19 cellular contexts compared by ENCODE assay signal in the genomic region with DNA sequence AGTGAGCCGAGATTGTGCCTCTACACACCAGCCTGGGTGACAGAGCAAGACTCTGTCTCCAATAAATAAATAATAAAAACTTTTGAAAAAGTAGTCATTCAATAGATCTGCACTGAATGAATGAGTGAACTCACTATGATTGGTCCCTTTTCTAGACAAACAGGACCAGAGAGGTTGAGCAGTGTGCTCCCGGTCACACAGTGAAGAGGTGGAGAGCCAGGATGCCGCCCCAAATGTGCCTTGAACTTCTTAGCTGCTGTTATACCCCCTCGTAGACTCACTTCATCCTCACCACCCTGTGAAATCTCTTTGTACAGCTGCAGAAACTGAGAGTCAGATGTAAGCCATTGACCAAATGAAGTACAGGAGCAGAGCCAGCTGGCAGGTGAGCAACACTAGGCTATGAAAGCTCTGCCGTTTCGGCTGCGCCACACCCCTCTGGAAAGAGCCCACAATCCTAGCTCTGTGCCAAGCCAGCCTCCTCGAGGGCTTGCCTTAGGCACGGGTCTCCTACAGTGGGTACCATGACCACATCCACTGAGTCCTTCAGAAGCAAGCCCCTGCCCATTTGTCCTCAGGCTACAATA. TPM values are rescaled to one million over a fixed set of nuclear protein-coding genes. Genes with fewer than 3 reads are reported as not detected.
A peak's percentile ranks its signal among the peaks of the same experiment; 100 is the strongest.
DNase-seq lines count a peak whose midpoint lies in the region; ATAC-seq and TF ChIP-seq lines count a peak whose summit lies in the region.
"Had no signal": no experiment of that assay in that cellular context is flagged by ENCODE, and none has a peak within 500 bp of the region (broad histone marks: within the 10 kb centered on the region; RNA-seq: fewer than 3 reads in every experiment).

No MANE protein-coding gene starts in this region.

- H3K9me3 Mint-ChIP-seq in glutamatergic neuron (ENCODE audit: unreplicated experiment), result peaks cover 2% of the 10 kb centered on the region
- H3K9me3 Mint-ChIP-seq: GM23338, neural progenitor cell had no signal

- no peak for ATAC-seq in HG03378 (IDR thresholded peaks at IDR 0.05; ENCODE audit: unreplicated experiment)
- ATAC-seq in GM21515 (IDR thresholded peaks at IDR 0.05; ENCODE audit: unreplicated experiment), result no peak
- ATAC-seq: GM23338 had no signal

- peak overlapping the region; percentile 44 for H3K4me3 Mint-ChIP-seq in glutamatergic neuron (ENCODE audit: unreplicated experiment)
- H3K4me3 Mint-ChIP-seq: activated B cell treated with CpG ODN at 0.5 μM for 24 hours, B cell, GM23338, neural progenitor cell had no signal

- H3K27me3 ChIP-seq in KMS-11 (ENCODE audit: insufficient read depth, low read depth), result no peaks in the 10 kb centered on the region
- no peaks in the 10 kb centered on the region for H3K27me3 ChIP-seq in prostate gland (replicated peaks; ENCODE audit: insufficient read depth)
- H3K27me3 ChIP-seq: ascending aorta, Peyer's patch had no signal

- H3K4me1 ChIP-seq in KMS-11 (ENCODE audit: low read depth, poor library complexity, severe bottlenecking) (peaks cover 38% of the 10 kb centered on the region), prostate gland (replicated peaks) (peaks cover 9% of the 10 kb centered on the region)
- H3K4me1 ChIP-seq: ascending aorta, neural progenitor cell had no signal

- 28% methylated on average over 9 of the region's 9 CpGs for WGBS in prostate gland

- intact Hi-C loops in prostate gland (cut with DNase I), result no loop called here

- H3K4me3 ChIP-seq in KMS-11 (IDR thresholded peaks at IDR 0.05; ENCODE audit: insufficient read depth, low read depth, low read length) (no peak overlapping the region), prostate gland (no peak overlapping the region)
- H3K4me3 ChIP-seq: ascending aorta, GM23338, neural progenitor cell, Peyer's patch had no signal

- H3K27me3 Mint-ChIP-seq in glutamatergic neuron (ENCODE audit: unreplicated experiment), result peaks cover 7% of the 10 kb centered on the region

- peak; percentile 22 for DNase-seq in NCI-H69 (lab: John Stamatoyannopoulos, UW)
- no peak for DNase-seq in glutamatergic neuron
- DNase-seq in prostate gland (ENCODE audit: low spot score), result peak; percentile 69
- no peak for DNase-seq in HCEC 1CT
- DNase-seq in iPS-NIHi7 (ENCODE audit: extremely low spot score), result no peak
- DNase-seq: activated B cell treated with CpG ODN at 0.5 μM for 24 hours; activated effector memory CD4-positive, alpha-beta T cell treated with anti-CD3 and anti-CD28 coated beads, Interleukin-2, amount 50 U/mL, for 16 hours; dermis blood vessel endothelial cell; mesenchymal stem cell; NCI-H1417; NCI-H526 had no signal

- TF ChIP-seq CTCF in KMS-11 (conservative IDR thresholded peaks at IDR 0.05; ENCODE audit: low read depth, low read length), result no peak
- TF ChIP-seq CTCF in glutamatergic neuron (IDR thresholded peaks at IDR 0.05; ENCODE audit: partially characterized antibody, unreplicated experiment), result no peak
- TF ChIP-seq CTCF in prostate gland (IDR thresholded peaks at IDR 0.05), result no peak

- no peaks in the 10 kb centered on the region for H3K36me3 Mint-ChIP-seq in glutamatergic neuron (ENCODE audit: unreplicated experiment)
- H3K36me3 Mint-ChIP-seq: neural progenitor cell had no signal

- H3K36me3 ChIP-seq in KMS-11 (ENCODE audit: insufficient read depth) (no peaks in the 10 kb centered on the region), prostate gland (no peaks in the 10 kb centered on the region)
- H3K36me3 ChIP-seq: ascending aorta, neural progenitor cell, Peyer's patch had no signal

- peak overlapping the region; percentile 57 for H3K4me2 ChIP-seq in KMS-11
- H3K4me2 ChIP-seq: GM23338, neural progenitor cell had no signal

- H3K4me1 Mint-ChIP-seq in glutamatergic neuron (ENCODE audit: low read depth, unreplicated experiment), result no peaks in the 10 kb centered on the region
- H3K4me1 Mint-ChIP-seq: activated B cell treated with CpG ODN at 0.5 μM for 24 hours, GM23338, neural progenitor cell had no signal

- H3K79me2 ChIP-seq in KMS-11 (ENCODE audit: insufficient read depth, low read depth), result no peaks in the 10 kb centered on the region

- H3K9me3 ChIP-seq in prostate gland, result no peaks in the 10 kb centered on the region
- H3K9me3 ChIP-seq: ascending aorta, Peyer's patch had no signal

- H4K20me1 ChIP-seq in KMS-11 (ENCODE audit: insufficient read depth), result no peaks in the 10 kb centered on the region

- no peak overlapping the region for H3K9ac ChIP-seq in KMS-11
- H3K9ac ChIP-seq: neural progenitor cell had no signal

- H3K27ac Mint-ChIP-seq in glutamatergic neuron (ENCODE audit: unreplicated experiment), result no peak overlapping the region
- H3K27ac Mint-ChIP-seq: activated B cell treated with CpG ODN at 0.5 μM for 24 hours, B cell, GM23338, neural progenitor cell had no signal

- H3K27ac ChIP-seq in KMS-11 (no peak overlapping the region; the same call in 1 of the 2 replicates), prostate gland (peak overlapping the region; percentile 1 to 16)
- H3K27ac ChIP-seq: ascending aorta, neural progenitor cell, Peyer's patch had no signal

- no peak for TF ChIP-seq POLR2A in prostate gland (IDR thresholded peaks at IDR 0.05)

- H2AFZ ChIP-seq in KMS-11 (ENCODE audit: low read depth), result no peak overlapping the region
- H2AFZ ChIP-seq: GM23338, neural progenitor cell had no signal

RNA-seq across cellular contexts. Expression of a gene that starts 7.8 kb away (rescaled TPM):
- total RNA-seq in glutamatergic neuron (ENCODE audit: unreplicated experiment) (56.1 TPM), prostate gland (10 to 100 TPM; 14.4 to 29.4 TPM)

RNA-seq across cellular contexts. Expression of a gene that starts 8.4 kb away (rescaled TPM):
- total RNA-seq in glutamatergic neuron (ENCODE audit: unreplicated experiment), result 43.6 TPM
- total RNA-seq in prostate gland, result 10 to 100 TPM; 64.6 TPM

Comparison
In these comparisons a context has a peak if more than half of its experiments do, and no peak if none do; other contexts are left out.
1. DNase-seq: peak in NCI-H69 (single experiment) and prostate gland (single experiment); none in glutamatergic neuron (single experiment), HCEC 1CT (single experiment) and iPS-NIHi7 (single experiment).